13 cellular contexts compared by ENCODE assay signal in genomic region chr7:66769833-66770512, GRCh38. TPM values are rescaled to one million over a fixed set of nuclear protein-coding genes. Genes with fewer than 3 reads are reported as not detected.
DNase-seq lines count a peak whose midpoint lies in the region; ATAC-seq, FAIRE-seq and TF ChIP-seq lines count a peak whose summit lies in the region.
"Had no signal": no experiment of that assay in that cellular context is flagged by ENCODE, and none has a peak within 500 bp of the region (broad histone marks: within the 10 kb centered on the region; RNA-seq: fewer than 3 reads in every experiment).

No MANE protein-coding gene starts in this region.

- H3K27me3 ChIP-seq in cardiac muscle cell: no peaks in the 10 kb centered on the region
- H3K27me3 ChIP-seq in left ventricle myocardium inferior (ENCODE audit: low read depth): no peaks in the 10 kb centered on the region
- H3K27me3 ChIP-seq: BLaER1 had no signal

- peak overlapping the region; percentile 1 for H3K4me3 Mint-ChIP-seq in activated T-helper 17 cell treated with anti-CD3 and anti-CD28 coated beads, Interleukin-2, amount 50 U/mL, for 72 hours
- H3K4me3 Mint-ChIP-seq in immature natural killer cell: peak overlapping the region in 4 of 5 donors; percentile 3 to 37 (median 21)

- H3K36me3 ChIP-seq in cardiac muscle cell (peaks cover 6% of the 10 kb centered on the region), left ventricle myocardium inferior (peaks cover 16% of the 10 kb centered on the region)
- H3K36me3 ChIP-seq: prostate gland had no signal

- no peaks in the 10 kb centered on the region for H3K27me3 Mint-ChIP-seq in activated T-helper 17 cell treated with anti-CD3 and anti-CD28 coated beads, Interleukin-2, amount 50 U/mL, for 72 hours
- peaks cover 0 to 7% (median 0%) of the 10 kb centered on the region in 3 donors for H3K27me3 Mint-ChIP-seq in immature natural killer cell (ENCODE audit: low read depth in 3 of 3)

- no peaks in the 10 kb centered on the region for H3K9me3 Mint-ChIP-seq in activated T-helper 17 cell treated with anti-CD3 and anti-CD28 coated beads, Interleukin-2, amount 50 U/mL, for 72 hours
- H3K9me3 Mint-ChIP-seq in immature natural killer cell: no peaks in the 10 kb centered on the region

- DNase-seq in cardiac muscle cell (ENCODE audit: low read depth in 1 of 2, low spot score in 1 of 2) (peak in 1 of 2 donors; percentile 66), left ventricle myocardium inferior (no peak), immature natural killer cell (no peak), D721Med (ENCODE audit: insufficient read length, low spot score) (no peak), NCI-H1694 (lab: John Stamatoyannopoulos, UW) (no peak)
- DNase-seq: hypothalamus, NCI-H187 treated with DMSO at 0.1 percent for 48 hours, NCI-H774 had no signal

- H3K4me3 ChIP-seq in cardiac muscle cell (no peak overlapping the region), left ventricle myocardium inferior (no peak overlapping the region)
- H3K4me3 ChIP-seq: BLaER1, prostate gland had no signal

- H3K27ac Mint-ChIP-seq in activated T-helper 17 cell treated with anti-CD3 and anti-CD28 coated beads, Interleukin-2, amount 50 U/mL, for 72 hours: peak overlapping the region; percentile 1
- H3K27ac Mint-ChIP-seq in immature natural killer cell: peak overlapping the region; percentile 25 to 76 (median 61)

- peaks cover 30% of the 10 kb centered on the region for H3K4me1 Mint-ChIP-seq in activated T-helper 17 cell treated with anti-CD3 and anti-CD28 coated beads, Interleukin-2, amount 50 U/mL, for 72 hours
- peaks cover 29 to 61% of the 10 kb centered on the region in 2 donors for H3K4me1 Mint-ChIP-seq in immature natural killer cell

- peak; percentile 16 for ATAC-seq in activated T-helper 17 cell treated with anti-CD3 and anti-CD28 coated beads, Interleukin-2, amount 50 U/mL, for 72 hours (replicated peaks)
- ATAC-seq in GM18867 (IDR thresholded peaks at IDR 0.05; ENCODE audit: unreplicated experiment) (no peak), HG02610 (IDR thresholded peaks at IDR 0.05; ENCODE audit: unreplicated experiment) (no peak)

- H3K4me1 ChIP-seq in cardiac muscle cell (ENCODE audit: low read depth): peaks cover 23% of the 10 kb centered on the region
- H3K4me1 ChIP-seq in left ventricle myocardium inferior: peaks cover 28% of the 10 kb centered on the region
- H3K4me1 ChIP-seq: prostate gland had no signal

- TF ChIP-seq CTCF in cardiac muscle cell (IDR thresholded peaks at IDR 0.05; ENCODE audit: low read depth, low read length): no peak
- TF ChIP-seq CTCF in left ventricle myocardium inferior (IDR thresholded peaks at IDR 0.05; ENCODE audit: borderline replicate concordance): no peak
- no peak for TF ChIP-seq CTCF in D721Med (IDR thresholded peaks at IDR 0.05; ENCODE audit: insufficient read depth, missing control alignments)

- H3K27ac ChIP-seq in cardiac muscle cell (peak overlapping the region; percentile 57), left ventricle myocardium inferior (replicated peaks) (no peak overlapping the region)
- H3K27ac ChIP-seq: BLaER1, prostate gland had no signal

- FAIRE-seq in D721Med (lab: Jason Lieb, UNC): no peak

- no peaks in the 10 kb centered on the region for H3K9me3 ChIP-seq in cardiac muscle cell (ENCODE audit: low read depth)
- no peaks in the 10 kb centered on the region for H3K9me3 ChIP-seq in left ventricle myocardium inferior (replicated peaks)
- H3K9me3 ChIP-seq: BLaER1, prostate gland had no signal

- H3K36me3 Mint-ChIP-seq in activated T-helper 17 cell treated with anti-CD3 and anti-CD28 coated beads, Interleukin-2, amount 50 U/mL, for 72 hours (ENCODE audit: low read depth): peaks cover 49% of the 10 kb centered on the region
- peaks cover 7 to 24% (median 8%) of the 10 kb centered on the region in 3 donors for H3K36me3 Mint-ChIP-seq in immature natural killer cell

- intact Hi-C loops in left ventricle myocardium inferior (cut with micrococcal nuclease): no loop called here

RNA-seq across cellular contexts. Expression of gene RABGEF1, which starts 29.4 kb away (rescaled TPM):
- 17.1 and 22.7 TPM in 2 replicates for total RNA-seq in cardiac muscle cell
- polyA plus RNA-seq in cardiac muscle cell: 18.8 and 22.4 TPM in 2 replicates
- 17.4 TPM for total RNA-seq in left ventricle myocardium inferior
- total RNA-seq in activated T-helper 17 cell treated with anti-CD3 and anti-CD28 coated beads, Interleukin-2, amount 50 U/mL, for 72 hours: 10 to 100 TPM; 24.5 to 37.4 TPM
- polyA plus RNA-seq in immature natural killer cell: 10 to 100 TPM; 13.8 to 30.3 (median 22.6) TPM
